22 cellular contexts compared by ENCODE assay signal in the genomic region with DNA sequence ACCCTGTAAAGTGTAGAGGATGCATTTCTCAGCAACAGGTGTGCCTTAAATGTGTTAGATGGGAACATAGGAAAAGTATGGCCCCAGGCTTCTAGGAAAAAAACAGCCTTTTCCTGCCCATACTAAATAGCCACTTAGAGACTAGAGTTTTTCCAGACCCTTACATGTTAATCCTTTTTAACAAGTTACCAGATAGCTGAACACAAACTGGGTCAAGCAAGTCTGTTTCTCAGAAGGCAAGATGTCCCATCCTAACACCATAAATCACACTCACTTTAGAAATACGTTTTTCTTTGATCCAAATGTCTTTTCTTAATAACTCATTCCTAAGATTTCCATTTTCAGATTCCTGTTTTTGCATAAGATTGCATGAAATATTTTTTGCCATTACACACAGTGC.
"Had no signal": no experiment of that assay in that cellular context is flagged by ENCODE, and none has a peak within 500 bp of the region (broad histone marks: within the 10 kb centered on the region; RNA-seq: fewer than 3 reads in every experiment).

No MANE protein-coding gene starts in this region.

- H3K9me3 Mint-ChIP-seq: activated T-cell treated with anti-CD3 and anti-CD28 coated beads, Interleukin-2, amount 50 U/mL, for 72 hours; central memory CD8-positive, alpha-beta T cell; memory B cell; naive B cell had no signal

- H3K4me1 ChIP-seq: colonic mucosa had no signal

- H3K4me1 Mint-ChIP-seq: T-helper 17 cell had no signal

- H3K27me3 ChIP-seq: colonic mucosa, dorsolateral prefrontal cortex, esophagus squamous epithelium, heart left ventricle, right lobe of liver, tibial nerve had no signal

- H3K27ac Mint-ChIP-seq: activated T-cell treated with anti-CD3 and anti-CD28 coated beads, Interleukin-2, amount 50 U/mL, for 72 hours; memory B cell; T-helper 17 cell had no signal

- DNase-seq: activated CD4-positive, alpha-beta T cell treated with anti-CD3 and anti-CD28 coated beads for 4 hours; activated CD4-positive, alpha-beta T cell treated with anti-CD3 and anti-CD28 coated beads, Interleukin-2, amount 50 U/mL, for 48 hours; activated CD4-positive, CD25-positive, alpha-beta regulatory T cell; activated effector memory CD4-positive, alpha-beta T cell treated with anti-CD3 and anti-CD28 coated beads, Interleukin-2, amount 50 U/mL, for 16 hours; activated naive CD4-positive, alpha-beta T cell treated with anti-CD3 and anti-CD28 coated beads, Interleukin-2, amount 50 U/mL, for 16 hours; activated T-cell treated with anti-CD3 and anti-CD28 coated beads, Interleukin-2, amount 50 U/mL, for 72 hours; colonic mucosa; dorsolateral prefrontal cortex; esophagus squamous epithelium; heart left ventricle; islet precursor cell; left colon; naive B cell; nucleus accumbens; right lobe of liver; stimulated activated CD4-positive, alpha-beta T cell treated with anti-CD3 and anti-CD28 coated beads, Interleukin-2, amount 100 ng/mL, for 48 hours; stimulated activated naive CD4-positive, alpha-beta T cell; SW 1271; T-helper 17 cell had no signal

- H3K36me3 ChIP-seq: colonic mucosa, esophagus squamous epithelium, heart left ventricle, right lobe of liver, tibial nerve had no signal

- H3K4me3 ChIP-seq: colonic mucosa, dorsolateral prefrontal cortex, esophagus squamous epithelium, heart left ventricle, right lobe of liver, tibial nerve had no signal

- H3K36me3 Mint-ChIP-seq: naive B cell had no signal

- H3K27me3 Mint-ChIP-seq: central memory CD8-positive, alpha-beta T cell; memory B cell; naive B cell; T-helper 17 cell had no signal

- H3K27ac ChIP-seq: colonic mucosa, dorsolateral prefrontal cortex, right lobe of liver had no signal

- H3K9me3 ChIP-seq: colonic mucosa, esophagus squamous epithelium, heart left ventricle, right lobe of liver, tibial nerve had no signal

- ATAC-seq: activated T-cell treated with anti-CD3 and anti-CD28 coated beads, Interleukin-2, amount 50 U/mL, for 72 hours; heart left ventricle; left colon; T-helper 17 cell had no signal

- H3K4me3 Mint-ChIP-seq: activated T-cell treated with anti-CD3 and anti-CD28 coated beads, Interleukin-2, amount 50 U/mL, for 72 hours; central memory CD8-positive, alpha-beta T cell; memory B cell; naive B cell; T-helper 17 cell had no signal
